Comparison of ENCODE assay signal across 20 cellular contexts in genomic region chr1:212738330-212738729, GRCh38. TPM values are rescaled to one million over a fixed set of nuclear protein-coding genes. Genes with fewer than 3 reads are reported as not detected.
A peak's percentile ranks its signal among the peaks of the same experiment; 100 is the strongest.
DNase-seq lines count a peak whose midpoint lies in the region; FAIRE-seq and TF ChIP-seq lines count a peak whose summit lies in the region.
"Had no signal": no experiment of that assay in that cellular context is flagged by ENCODE, and none has a peak within 500 bp of the region (broad histone marks: within the 10 kb centered on the region; RNA-seq: fewer than 3 reads in every experiment).

No MANE protein-coding gene starts in this region.

- H3K27me3 ChIP-seq in hepatocyte, result no peaks in the 10 kb centered on the region
- H3K27me3 ChIP-seq: ascending aorta, sigmoid colon, stomach, upper lobe of right lung had no signal

- H3K9me2 ChIP-seq in hepatocyte (replicated peaks; ENCODE audit: insufficient read depth), result no peaks in the 10 kb centered on the region

- peaks cover 7% of the 10 kb centered on the region for H3K79me2 ChIP-seq in hepatocyte

- 85% methylated on average over 1 of the region's 1 CpG for WGBS in hepatocyte (ENCODE audit: low lambda C conversion rate, missing lambda C conversion rate)

- H3K4me3 ChIP-seq in astrocyte of the cerebellum (ENCODE audit: low read depth, low read length) (no peak overlapping the region), hepatocyte (no peak overlapping the region)
- H3K4me3 ChIP-seq: ascending aorta, GM23248, sigmoid colon, stomach, upper lobe of right lung had no signal

- FAIRE-seq in GM19239 (lab: Jason Lieb, UNC), result peak; percentile 42

- no peaks in the 10 kb centered on the region for H4K20me1 ChIP-seq in hepatocyte (ENCODE audit: insufficient read depth, poor library complexity, severe bottlenecking)

- in situ Hi-C loops in astrocyte of the cerebellum (cut with HindIII; ENCODE audit: low sequenced_read_pairs) (no loop called here), ACHN (cut with HindIII; ENCODE audit: low pct_ligation_motif_present, low pct_unique_long_range_greater_than_20kb, low sequenced_read_pairs) (no loop called here)

- TF ChIP-seq CTCF in astrocyte of the cerebellum (IDR thresholded peaks at IDR 0.05; ENCODE audit: low read depth, low read length, missing control alignments) (no peak), hepatocyte (IDR thresholded peaks at IDR 0.05; ENCODE audit: poor library complexity) (no peak)

- no peaks in the 10 kb centered on the region for H3K4me1 ChIP-seq in hepatocyte (ENCODE audit: insufficient read depth)
- H3K4me1 ChIP-seq: ascending aorta, sigmoid colon, upper lobe of right lung had no signal

- no peak for DNase-seq in GM19239 (ENCODE audit: insufficient read length, low spot score)
- peak; percentile 25 for DNase-seq in NCI-H69 (lab: John Stamatoyannopoulos, UW)
- DNase-seq in astrocyte of the cerebellum (ENCODE audit: low read depth), result peak; percentile 53
- peak; percentile 31 for DNase-seq in myocyte (ENCODE audit: low read depth)
- no peak for DNase-seq in hepatocyte (ENCODE audit: low spot score)
- no peak for DNase-seq in ACHN
- no peak for DNase-seq in NCI-H2227 treated with DMSO at 0.1 percent for 48 hours (lab: John Stamatoyannopoulos, UW)
- DNase-seq: activated effector memory CD4-positive, alpha-beta T cell treated with Interleukin-2 at 50 U/mL for 16 hours; foreskin melanocyte; GM23248; KG1; naive thymus-derived CD8-positive, alpha-beta T cell; NCI-H1092 treated with DMSO at 0.1 percent for 48 hours; NCI-H2029 treated with DMSO at 0.1 percent for 48 hours; NCI-H510A; posterior cingulate gyrus; sigmoid colon; stomach; upper lobe of right lung had no signal

- H3K27ac ChIP-seq in hepatocyte, result no peak overlapping the region
- H3K27ac ChIP-seq: ascending aorta, GM23248, sigmoid colon, stomach, upper lobe of right lung had no signal

- H3K9me3 ChIP-seq in hepatocyte (ENCODE audit: low read depth), result no peaks in the 10 kb centered on the region
- H3K9me3 ChIP-seq: ascending aorta, sigmoid colon, stomach, upper lobe of right lung had no signal

- no peak overlapping the region for H3K4me2 ChIP-seq in hepatocyte

- no peak overlapping the region for H2AFZ ChIP-seq in hepatocyte
- H2AFZ ChIP-seq: GM23248 had no signal

- H3K36me3 ChIP-seq in hepatocyte (replicated peaks; ENCODE audit: insufficient read depth, low read depth), result no peaks in the 10 kb centered on the region
- H3K36me3 ChIP-seq: ascending aorta, sigmoid colon, upper lobe of right lung had no signal

RNA-seq across cellular contexts. Expression of gene BATF3, which starts 38.7 kb away (rescaled TPM):
- total RNA-seq in myocyte, result 0.51 and 0.94 TPM in 2 replicates
- polyA plus RNA-seq in myocyte (2012), result 0.78 TPM
- 1.6 TPM in 1 of 2 replicates, not detected in the other for total RNA-seq in hepatocyte
- polyA plus RNA-seq in hepatocyte, result 3.2 and 3.5 TPM in 2 replicates

RNA-seq across cellular contexts. Expression of gene NSL1, which starts 53.2 kb away (rescaled TPM):
- total RNA-seq in myocyte, result 17.5 and 23.8 TPM in 2 replicates
- 15.2 TPM for polyA plus RNA-seq in myocyte (2012)
- 34.2 and 39.5 TPM in 2 replicates for total RNA-seq in hepatocyte
- polyA plus RNA-seq in hepatocyte, result 25.1 and 27.2 TPM in 2 replicates

RNA-seq across cellular contexts. Expression of gene TATDN3, which starts 53.4 kb away (rescaled TPM):
- 11.9 and 33.5 TPM in 2 replicates for total RNA-seq in myocyte
- 10.4 TPM for polyA plus RNA-seq in myocyte (2012)
- total RNA-seq in hepatocyte, result 8.9 and 14.3 TPM in 2 replicates
- 6.0 and 8.8 TPM in 2 replicates for polyA plus RNA-seq in hepatocyte

Comparison
In these comparisons a context has a peak if more than half of its experiments do, and no peak if none do; other contexts are left out.
1. DNase-seq: peak in NCI-H69 (single experiment), astrocyte of the cerebellum (single experiment) and myocyte (single experiment); none in GM19239 (single experiment), hepatocyte (single experiment), ACHN (single experiment) and NCI-H2227 treated with DMSO at 0.1 percent for 48 hours (single experiment).